Comparison of ENCODE assay signal across 18 cellular contexts in the genomic region with DNA sequence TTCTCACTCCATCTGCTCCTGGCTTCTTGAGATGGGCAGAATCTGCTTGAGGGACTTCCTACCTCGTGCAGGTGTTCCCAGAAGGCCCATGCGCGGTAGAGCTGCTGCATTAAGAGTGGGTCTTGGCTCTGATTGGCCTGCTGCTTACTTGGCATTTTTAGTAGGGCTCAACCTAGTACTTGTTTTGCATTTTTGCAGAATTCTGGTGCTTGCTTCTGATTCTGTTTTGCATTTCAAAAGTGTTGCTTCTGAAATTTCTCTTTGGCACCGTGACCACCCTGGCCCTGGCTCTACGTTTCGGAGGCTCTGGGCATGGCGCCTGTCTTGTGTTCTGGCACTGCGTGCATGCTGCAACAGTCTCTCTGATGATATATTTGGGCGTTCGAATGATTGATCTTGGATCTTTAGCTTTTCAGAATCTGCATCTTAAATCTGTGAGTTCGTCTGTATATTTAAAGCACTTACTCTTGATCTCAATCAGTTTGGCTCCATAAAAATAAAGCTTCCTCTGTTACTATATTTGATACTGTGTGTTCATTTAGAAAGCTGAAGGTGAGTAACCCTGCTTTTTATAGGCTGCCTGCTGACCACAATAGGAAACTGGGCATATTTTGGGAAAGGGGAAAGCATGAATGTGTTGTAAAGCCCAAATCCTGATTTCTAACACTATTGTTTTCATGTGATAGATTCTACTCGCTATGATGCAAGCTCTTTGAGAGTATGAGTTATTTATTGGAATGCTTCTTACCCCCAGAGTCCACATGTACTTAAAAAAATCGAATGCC. TPM values are rescaled to one million over a fixed set of nuclear protein-coding genes. Genes with fewer than 3 reads are reported as not detected.
A peak's percentile ranks its signal among the peaks of the same experiment; 100 is the strongest.
DNase-seq lines count a peak whose midpoint lies in the region; ATAC-seq, FAIRE-seq and TF ChIP-seq lines count a peak whose summit lies in the region.
"Had no signal": no experiment of that assay in that cellular context is flagged by ENCODE, and none has a peak within 500 bp of the region (broad histone marks: within the 10 kb centered on the region; RNA-seq: fewer than 3 reads in every experiment).

No MANE protein-coding gene starts in this region.

- H3K4me3 ChIP-seq in HepG2 (replicated peaks in 1 of 3; ENCODE audit: insufficient read depth in 1 of 3, low read depth in 2 of 3, low read length in 3 of 3) = no peak overlapping the region
- H3K4me3 ChIP-seq in right lobe of liver = no peak overlapping the region
- H3K4me3 ChIP-seq in astrocyte (ENCODE audit: insufficient read depth, low read depth, low read length) = no peak overlapping the region
- H3K4me3 ChIP-seq: mucosa of descending colon had no signal

- H3K9ac ChIP-seq in HepG2 (ENCODE audit: insufficient read depth, low read depth, low read length) (no peak overlapping the region), astrocyte (ENCODE audit: low read length) (no peak overlapping the region)

- CTCF ChIA-PET in HepG2 (lab: Yijun Ruan, JAX; ENCODE audit: low intra/inter-chr PET ratio, low total read pairs) = no interaction called here

- H3K27ac Mint-ChIP-seq in astrocyte (ENCODE audit: unreplicated experiment) (no peak overlapping the region), memory B cell (no peak overlapping the region)
- H3K27ac Mint-ChIP-seq: activated CD8-positive, alpha-beta T cell treated with anti-CD3 and anti-CD28 coated beads, Interleukin-2, amount 10 ng/mL, durations not matched to agents 7 days and 5 days; type B pancreatic cell had no signal

- no TSS peak for BruUV-seq in HepG2 (replicated peaks; lab: Mats Ljungman, UMichigan)

- H3K27ac ChIP-seq in HepG2 (ENCODE audit: extremely low read length, insufficient read depth, low read length) (no peak overlapping the region), right lobe of liver (no peak overlapping the region), astrocyte (ENCODE audit: low read depth, low read length) (no peak overlapping the region)

- peaks cover 14% of the 10 kb centered on the region for H3K36me3 Mint-ChIP-seq in astrocyte (ENCODE audit: low read depth, unreplicated experiment)
- peaks cover 2% of the 10 kb centered on the region for H3K36me3 Mint-ChIP-seq in memory B cell

- H3K4me3 Mint-ChIP-seq in astrocyte (ENCODE audit: unreplicated experiment) (no peak overlapping the region), memory B cell (peak overlapping the region; percentile 19)
- H3K4me3 Mint-ChIP-seq: activated CD8-positive, alpha-beta T cell treated with anti-CD3 and anti-CD28 coated beads, Interleukin-2, amount 10 ng/mL, durations not matched to agents 7 days and 5 days; type B pancreatic cell had no signal

- POLR2A ChIA-PET in HepG2 (lab: Yijun Ruan, JAX) = no interaction called here

- TF ChIP-seq EP300 in HepG2 (IDR thresholded peaks at IDR 0.05; ENCODE audit: low read depth in 2 of 2, low read length in 2 of 2) (no peak), HepG2 (CRISPR knock-in tag; IDR thresholded peaks at IDR 0.05; ENCODE audit: borderline replicate concordance) (no peak)

- peaks cover 9% of the 10 kb centered on the region for H3K9me3 Mint-ChIP-seq in astrocyte (ENCODE audit: unreplicated experiment)
- H3K9me3 Mint-ChIP-seq in memory B cell = peaks cover 5% of the 10 kb centered on the region

- ATAC-seq in HepG2 (no peak), right lobe of liver (no peak), memory B cell (ENCODE audit: low read depth) (no peak), HG02571 (IDR thresholded peaks at IDR 0.05; ENCODE audit: unreplicated experiment) (no peak), GM18858 (IDR thresholded peaks at IDR 0.05; ENCODE audit: unreplicated experiment) (no peak)
- ATAC-seq: activated CD8-positive, alpha-beta T cell treated with anti-CD3 and anti-CD28 coated beads, Interleukin-2, amount 10 ng/mL, durations not matched to agents 7 days and 5 days; mucosa of descending colon; Panc1; sciatic nerve had no signal

- in situ Hi-C loops in HepG2 (cut with HindIII; ENCODE audit: extremely low pct_ligation_motif_present, low pct_unique_long_range_greater_than_20kb) = no loop called here

- TF ChIP-seq RAD21 in HepG2 (CRISPR knock-in tag; IDR thresholded peaks at IDR 0.05) = no peak

- no peaks in the 10 kb centered on the region for H3K4me1 ChIP-seq in HepG2 (ENCODE audit: insufficient read depth, low read length)
- no peaks in the 10 kb centered on the region for H3K4me1 ChIP-seq in right lobe of liver
- peaks cover 12% of the 10 kb centered on the region for H3K4me1 ChIP-seq in astrocyte (ENCODE audit: insufficient read depth, low read length)

- H3K27me3 ChIP-seq in HepG2 (ENCODE audit: control insufficient read depth in 1 of 2, insufficient read depth in 2 of 2, low read length in 2 of 2) (no peaks in the 10 kb centered on the region), right lobe of liver (no peaks in the 10 kb centered on the region), astrocyte (ENCODE audit: insufficient read depth, low read length) (no peaks in the 10 kb centered on the region)

- H3K36me3 ChIP-seq in HepG2 (replicated peaks in 1 of 2; ENCODE audit: control insufficient read depth in 1 of 2, insufficient read depth in 2 of 2, low read length in 2 of 2) (no peaks in the 10 kb centered on the region), right lobe of liver (no peaks in the 10 kb centered on the region), astrocyte (ENCODE audit: insufficient read depth, low read length) (no peaks in the 10 kb centered on the region)

- H3K4me2 ChIP-seq in HepG2 (ENCODE audit: low read depth, low read length) = no peak overlapping the region
- H3K4me2 ChIP-seq in astrocyte (ENCODE audit: low read length) = peak overlapping the region; percentile 53

- H3K27me3 Mint-ChIP-seq in astrocyte (ENCODE audit: low read depth, unreplicated experiment) (no peaks in the 10 kb centered on the region), memory B cell (no peaks in the 10 kb centered on the region)
- H3K27me3 Mint-ChIP-seq: type B pancreatic cell had no signal

- H3K79me2 ChIP-seq in HepG2 (ENCODE audit: insufficient read depth, low read length) (no peaks in the 10 kb centered on the region), astrocyte (ENCODE audit: insufficient read depth, low read length) (no peaks in the 10 kb centered on the region)

- H4K20me1 ChIP-seq in HepG2 (ENCODE audit: insufficient read depth, low read length) (no peaks in the 10 kb centered on the region), astrocyte (ENCODE audit: insufficient read depth, low read length) (peaks cover 7% of the 10 kb centered on the region)

- no peak for DNase-seq in HepG2 (ENCODE audit: low spot score)
- no peak for DNase-seq in right lobe of liver
- DNase-seq in astrocyte (ENCODE audit: low read depth) = peak; percentile 52
- no peak for DNase-seq in memory B cell (ENCODE audit: low spot score in 2 of 2)
- no peak for DNase-seq in NCI-H2107 (lab: John Stamatoyannopoulos, UW)
- no peak for DNase-seq in NOMO-1 treated with DMSO at 0.1 percent for 48 hours (lab: John Stamatoyannopoulos, UW; ENCODE audit: unreplicated experiment)
- DNase-seq: ACHN; activated CD8-positive, alpha-beta T cell treated with anti-CD3 and anti-CD28 coated beads, Interleukin-2, amount 10 ng/mL, durations not matched to agents 7 days and 5 days; activated naive CD4-positive, alpha-beta T cell treated with anti-CD3 and anti-CD28 coated beads, Interleukin-2, amount 50 U/mL, for 16 hours; DND-41; effector memory CD4-positive, alpha-beta T cell; mucosa of descending colon; T-helper 2 cell had no signal

- 38% methylated on average over 13 of the region's 13 CpGs for WGBS in HepG2 (ENCODE audit: low lambda C conversion rate)
- WGBS in right lobe of liver (ENCODE audit: insufficient coverage, low coverage, low lambda C conversion rate, missing lambda C conversion rate) = 78% methylated on average over 13 of the region's 13 CpGs

- H3K9me3 ChIP-seq in HepG2 (ENCODE audit: low read length) (no peaks in the 10 kb centered on the region), right lobe of liver (peaks cover 0 to 5% (median 0%) of the 10 kb centered on the region in 4 donors), astrocyte (ENCODE audit: insufficient read depth, low read depth, low read length) (peaks cover 3% of the 10 kb centered on the region)
- H3K9me3 ChIP-seq: mucosa of descending colon had no signal

- FAIRE-seq in HepG2 (lab: Jason Lieb, UNC) (no peak), astrocyte (lab: Jason Lieb, UNC) (no peak)

- intact Hi-C loops in HepG2 (cut with micrococcal nuclease; ENCODE audit: unreplicated experiment) (no loop called here), right lobe of liver (cut with DNase I) (no loop called here)

- TF ChIP-seq POLR2A in HepG2 (IDR thresholded peaks at IDR 0.05; ENCODE audit: insufficient read depth in 1 of 2, low read depth in 2 of 2, low read length in 2 of 2) (no peak), right lobe of liver (IDR thresholded peaks at IDR 0.05) (no peak)

- H3K4me1 Mint-ChIP-seq in astrocyte (ENCODE audit: low read depth, unreplicated experiment) (peaks cover 6% of the 10 kb centered on the region), memory B cell (peaks cover 6% of the 10 kb centered on the region)

- no peak for TF ChIP-seq CTCF in HepG2 (CRISPR knock-in tag; IDR thresholded peaks at IDR 0.05)
- TF ChIP-seq CTCF in right lobe of liver (IDR thresholded peaks at IDR 0.05) = no peak
- TF ChIP-seq CTCF in astrocyte (IDR thresholded peaks at IDR 0.05; ENCODE audit: insufficient read depth, low read depth, low read length) = no peak

- H2AFZ ChIP-seq in HepG2 (ENCODE audit: low read length) (no peak overlapping the region), astrocyte (ENCODE audit: low read depth, low read length) (no peak overlapping the region)

RNA-seq across cellular contexts. Expression of a gene that starts 22.2 kb away (rescaled TPM):
- total RNA-seq in HepG2 (2016; rRNA removed; fragmentation: Illumina TruSeq; extraction: Trizol) (0.42 and 0.56 TPM in 2 replicates), right lobe of liver (under 1 TPM in 5 of 6 experiments, not detected in 1; 0.12 to 0.33 (median 0.16) TPM), astrocyte (13.3 and 14.7 TPM in 2 replicates)
- 0.09 and 0.10 TPM in 2 replicates for total RNA-seq in HepG2 (2016; cell fraction: cytosol; rRNA removed; fragmentation: Illumina TruSeq; extraction: Trizol; ENCODE audit: low read depth)
- 0.54 and 0.67 TPM in 2 replicates for total RNA-seq in HepG2 (2016; cell fraction: insoluble cytoplasmic fraction; rRNA removed; fragmentation: Illumina TruSeq; extraction: Trizol)
- total RNA-seq in HepG2 (2016; cell fraction: membrane; rRNA removed; fragmentation: Illumina TruSeq; extraction: Trizol) = 0.31 and 0.40 TPM in 2 replicates
- 0.38 and 0.47 TPM in 2 replicates for total RNA-seq in HepG2 (2016; cell fraction: nucleus; rRNA removed; fragmentation: Illumina TruSeq; extraction: Trizol)
- 0.42 TPM in 2 replicates for polyA plus RNA-seq in HepG2 (2011; rRNA removed)
- polyA plus RNA-seq in HepG2 (2011; cell fraction: cytosol; rRNA removed) = 0.18 and 0.27 TPM in 2 replicates
- 0.83 and 1.6 TPM in 2 replicates for polyA plus RNA-seq in HepG2 (2011; cell fraction: nucleus; rRNA removed)
- polyA plus RNA-seq in HepG2 (2012) = 0.05 and 0.23 TPM in 2 replicates
- polyA plus RNA-seq in HepG2 (2016; cell fraction: cytosol; fragmentation: Illumina TruSeq; extraction: Trizol; ENCODE audit: low read depth) = 0.05 and 0.08 TPM in 2 replicates
- polyA plus RNA-seq in HepG2 (2016; cell fraction: insoluble cytoplasmic fraction; fragmentation: Illumina TruSeq; extraction: Trizol; ENCODE audit: low read depth) = 0.27 and 0.37 TPM in 2 replicates
- polyA plus RNA-seq in HepG2 (2016; cell fraction: membrane; fragmentation: Illumina TruSeq; extraction: Trizol; ENCODE audit: low read depth) = 0.09 and 0.10 TPM in 2 replicates
- 0.71 and 0.77 TPM in 2 replicates for polyA plus RNA-seq in HepG2 (2016; cell fraction: nucleus; fragmentation: Illumina TruSeq; extraction: Trizol; ENCODE audit: insufficient read depth, low read depth)
- 1.9 and 3.0 TPM in 2 replicates for polyA minus RNA-seq in HepG2 (2011; rRNA and poly(A)+ RNA removed; ENCODE audit: low replicate concordance)
- polyA minus RNA-seq in HepG2 (2011; cell fraction: cytosol; rRNA and poly(A)+ RNA removed) = 0.49 and 0.97 TPM in 2 replicates
- 1.4 and 2.2 TPM in 2 replicates for polyA minus RNA-seq in HepG2 (2011; cell fraction: nucleus; rRNA and poly(A)+ RNA removed)
